In the genomic region with DNA sequence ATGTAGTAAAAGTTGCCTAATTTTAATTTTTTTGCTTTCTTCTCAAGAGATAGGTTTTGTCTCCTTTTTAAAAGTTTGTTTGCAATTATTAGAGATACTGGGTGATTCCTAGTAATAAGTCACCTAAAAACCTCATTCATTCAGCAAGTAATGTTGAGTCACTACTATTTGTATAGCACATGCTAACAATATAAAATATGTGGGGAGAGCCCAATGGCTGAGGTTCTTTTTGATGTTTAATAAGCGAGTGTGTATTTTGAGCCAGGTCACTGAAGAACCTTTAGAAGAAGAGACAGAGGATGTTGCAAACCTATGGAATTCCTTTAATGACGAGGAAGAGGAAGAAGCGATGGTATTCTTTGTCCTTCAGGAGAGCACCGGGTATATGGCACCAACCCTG, we compare ENCODE assay signal across 1 cellular context.
TF ChIP-seq lines count a peak whose summit lies in the region.

No MANE protein-coding gene starts in this region.

TF ChIP-seq in GM23338, 12 proteins besides CTCF, POLR2A, EP300 and RAD21 (continued from another document):
- TF ChIP-seq, protein P1, sequence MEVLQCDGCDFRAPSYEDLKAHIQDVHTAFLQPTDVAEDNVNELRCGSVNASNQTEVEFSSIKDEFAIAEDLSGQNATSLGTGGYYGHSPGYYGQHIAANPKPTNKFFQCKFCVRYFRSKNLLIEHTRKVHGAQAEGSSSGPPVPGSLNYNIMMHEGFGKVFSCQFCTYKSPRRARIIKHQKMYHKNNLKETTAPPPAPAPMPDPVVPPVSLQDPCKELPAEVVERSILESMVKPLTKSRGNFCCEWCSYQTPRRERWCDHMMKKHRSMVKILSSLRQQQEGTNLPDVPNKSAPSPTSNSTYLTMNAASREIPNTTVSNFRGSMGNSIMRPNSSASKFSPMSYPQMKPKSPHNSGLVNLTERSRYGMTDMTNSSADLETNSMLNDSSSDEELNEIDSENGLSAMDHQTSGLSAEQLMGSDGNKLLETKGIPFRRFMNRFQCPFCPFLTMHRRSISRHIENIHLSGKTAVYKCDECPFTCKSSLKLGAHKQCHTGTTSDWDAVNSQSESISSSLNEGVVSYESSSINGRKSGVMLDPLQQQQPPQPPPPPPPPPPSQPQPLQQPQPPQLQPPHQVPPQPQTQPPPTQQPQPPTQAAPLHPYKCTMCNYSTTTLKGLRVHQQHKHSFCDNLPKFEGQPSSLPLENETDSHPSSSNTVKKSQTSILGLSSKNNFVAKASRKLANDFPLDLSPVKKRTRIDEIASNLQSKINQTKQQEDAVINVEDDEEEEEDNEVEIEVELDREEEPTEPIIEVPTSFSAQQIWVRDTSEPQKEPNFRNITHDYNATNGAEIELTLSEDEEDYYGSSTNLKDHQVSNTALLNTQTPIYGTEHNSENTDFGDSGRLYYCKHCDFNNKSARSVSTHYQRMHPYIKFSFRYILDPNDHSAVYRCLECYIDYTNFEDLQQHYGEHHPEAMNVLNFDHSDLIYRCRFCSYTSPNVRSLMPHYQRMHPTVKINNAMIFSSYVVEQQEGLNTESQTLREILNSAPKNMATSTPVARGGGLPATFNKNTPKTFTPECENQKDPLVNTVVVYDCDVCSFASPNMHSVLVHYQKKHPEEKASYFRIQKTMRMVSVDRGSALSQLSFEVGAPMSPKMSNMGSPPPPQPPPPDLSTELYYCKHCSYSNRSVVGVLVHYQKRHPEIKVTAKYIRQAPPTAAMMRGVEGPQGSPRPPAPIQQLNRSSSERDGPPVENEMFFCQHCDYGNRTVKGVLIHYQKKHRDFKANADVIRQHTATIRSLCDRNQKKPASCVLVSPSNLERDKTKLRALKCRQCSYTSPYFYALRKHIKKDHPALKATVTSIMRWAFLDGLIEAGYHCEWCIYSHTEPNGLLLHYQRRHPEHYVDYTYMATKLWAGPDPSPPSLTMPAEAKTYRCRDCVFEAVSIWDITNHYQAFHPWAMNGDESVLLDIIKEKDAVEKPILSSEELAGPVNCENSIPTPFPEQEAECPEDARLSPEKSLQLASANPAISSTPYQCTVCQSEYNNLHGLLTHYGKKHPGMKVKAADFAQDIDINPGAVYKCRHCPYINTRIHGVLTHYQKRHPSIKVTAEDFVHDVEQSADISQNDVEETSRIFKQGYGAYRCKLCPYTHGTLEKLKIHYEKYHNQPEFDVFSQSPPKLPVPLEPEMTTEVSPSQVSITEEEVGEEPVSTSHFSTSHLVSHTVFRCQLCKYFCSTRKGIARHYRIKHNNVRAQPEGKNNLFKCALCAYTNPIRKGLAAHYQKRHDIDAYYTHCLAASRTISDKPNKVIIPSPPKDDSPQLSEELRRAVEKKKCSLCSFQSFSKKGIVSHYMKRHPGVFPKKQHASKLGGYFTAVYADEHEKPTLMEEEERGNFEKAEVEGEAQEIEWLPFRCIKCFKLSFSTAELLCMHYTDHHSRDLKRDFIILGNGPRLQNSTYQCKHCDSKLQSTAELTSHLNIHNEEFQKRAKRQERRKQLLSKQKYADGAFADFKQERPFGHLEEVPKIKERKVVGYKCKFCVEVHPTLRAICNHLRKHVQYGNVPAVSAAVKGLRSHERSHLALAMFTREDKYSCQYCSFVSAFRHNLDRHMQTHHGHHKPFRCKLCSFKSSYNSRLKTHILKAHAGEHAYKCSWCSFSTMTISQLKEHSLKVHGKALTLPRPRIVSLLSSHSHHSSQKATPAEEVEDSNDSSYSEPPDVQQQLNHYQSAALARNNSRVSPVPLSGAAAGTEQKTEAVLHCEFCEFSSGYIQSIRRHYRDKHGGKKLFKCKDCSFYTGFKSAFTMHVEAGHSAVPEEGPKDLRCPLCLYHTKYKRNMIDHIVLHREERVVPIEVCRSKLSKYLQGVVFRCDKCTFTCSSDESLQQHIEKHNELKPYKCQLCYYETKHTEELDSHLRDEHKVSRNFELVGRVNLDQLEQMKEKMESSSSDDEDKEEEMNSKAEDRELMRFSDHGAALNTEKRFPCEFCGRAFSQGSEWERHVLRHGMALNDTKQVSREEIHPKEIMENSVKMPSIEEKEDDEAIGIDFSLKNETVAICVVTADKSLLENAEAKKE (CRISPR knock-in tag; IDR thresholded peaks at IDR 0.05) = no peak
- TF ChIP-seq ZNF331 (CRISPR knock-in tag; IDR thresholded peaks at IDR 0.05; ENCODE audit: low read depth) (no peak), JUNB (IDR thresholded peaks at IDR 0.05; ENCODE audit: unreplicated experiment) (no peak)
- TF ChIP-seq, protein P2, sequence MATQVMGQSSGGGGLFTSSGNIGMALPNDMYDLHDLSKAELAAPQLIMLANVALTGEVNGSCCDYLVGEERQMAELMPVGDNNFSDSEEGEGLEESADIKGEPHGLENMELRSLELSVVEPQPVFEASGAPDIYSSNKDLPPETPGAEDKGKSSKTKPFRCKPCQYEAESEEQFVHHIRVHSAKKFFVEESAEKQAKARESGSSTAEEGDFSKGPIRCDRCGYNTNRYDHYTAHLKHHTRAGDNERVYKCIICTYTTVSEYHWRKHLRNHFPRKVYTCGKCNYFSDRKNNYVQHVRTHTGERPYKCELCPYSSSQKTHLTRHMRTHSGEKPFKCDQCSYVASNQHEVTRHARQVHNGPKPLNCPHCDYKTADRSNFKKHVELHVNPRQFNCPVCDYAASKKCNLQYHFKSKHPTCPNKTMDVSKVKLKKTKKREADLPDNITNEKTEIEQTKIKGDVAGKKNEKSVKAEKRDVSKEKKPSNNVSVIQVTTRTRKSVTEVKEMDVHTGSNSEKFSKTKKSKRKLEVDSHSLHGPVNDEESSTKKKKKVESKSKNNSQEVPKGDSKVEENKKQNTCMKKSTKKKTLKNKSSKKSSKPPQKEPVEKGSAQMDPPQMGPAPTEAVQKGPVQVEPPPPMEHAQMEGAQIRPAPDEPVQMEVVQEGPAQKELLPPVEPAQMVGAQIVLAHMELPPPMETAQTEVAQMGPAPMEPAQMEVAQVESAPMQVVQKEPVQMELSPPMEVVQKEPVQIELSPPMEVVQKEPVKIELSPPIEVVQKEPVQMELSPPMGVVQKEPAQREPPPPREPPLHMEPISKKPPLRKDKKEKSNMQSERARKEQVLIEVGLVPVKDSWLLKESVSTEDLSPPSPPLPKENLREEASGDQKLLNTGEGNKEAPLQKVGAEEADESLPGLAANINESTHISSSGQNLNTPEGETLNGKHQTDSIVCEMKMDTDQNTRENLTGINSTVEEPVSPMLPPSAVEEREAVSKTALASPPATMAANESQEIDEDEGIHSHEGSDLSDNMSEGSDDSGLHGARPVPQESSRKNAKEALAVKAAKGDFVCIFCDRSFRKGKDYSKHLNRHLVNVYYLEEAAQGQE (IDR thresholded peaks at IDR 0.05; ENCODE audit: unreplicated experiment) = no peak
